ENCODE assay signal across 1 cellular context in the genomic region with DNA sequence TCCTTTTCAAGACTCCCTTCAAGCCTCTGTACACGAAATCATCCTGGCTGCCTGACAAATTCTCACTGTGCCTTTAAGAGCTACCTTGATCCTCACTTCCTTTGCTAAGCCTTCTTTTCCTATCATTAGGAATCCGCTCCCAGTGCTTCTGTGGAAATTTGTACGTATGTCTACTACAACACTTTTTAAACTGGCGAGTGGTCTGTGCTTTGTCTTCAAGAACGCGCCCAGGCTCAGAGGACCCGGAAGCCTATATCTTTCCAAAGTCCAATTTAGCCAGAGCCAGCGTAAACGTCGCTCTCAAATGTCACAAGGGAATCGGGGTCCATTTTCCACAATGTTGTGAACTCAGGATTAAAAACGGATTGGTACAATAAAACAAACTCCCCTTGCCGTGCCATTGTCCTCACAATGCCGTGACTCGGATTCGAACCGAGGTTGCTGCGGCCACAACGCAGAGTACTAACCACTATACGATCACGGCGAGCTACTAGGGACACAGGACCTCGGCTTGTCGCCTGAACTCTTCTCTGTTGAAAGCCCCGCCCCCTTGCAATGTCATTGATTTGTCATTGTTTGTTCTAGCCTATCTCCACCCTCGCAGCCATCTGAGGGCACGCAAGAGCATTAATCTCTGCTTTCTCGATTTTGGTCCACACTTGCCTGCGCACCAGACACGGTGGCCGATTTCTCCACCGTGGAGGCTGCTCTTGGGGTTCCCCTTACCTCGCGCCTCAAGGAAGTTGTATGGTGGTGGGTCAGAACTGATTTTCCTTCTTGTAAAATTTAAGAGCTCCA.
A peak's percentile ranks its signal among the peaks of the same experiment; 100 is the strongest.
TF ChIP-seq lines count a peak whose summit lies in the region.

No MANE protein-coding gene starts in this region.

TF ChIP-seq in Ishikawa, 13 proteins besides CTCF, POLR2A, EP300 and RAD21 (continued from another document):
- peak; percentile 17; the same call in 1 of the 2 replicates for TF ChIP-seq TAF1 (IDR thresholded peaks at IDR 0.05; ENCODE audit: low read depth)
- no peak for TF ChIP-seq EGR1 (IDR thresholded peaks at IDR 0.05)
- TF ChIP-seq CREB1 (IDR thresholded peaks at IDR 0.05; ENCODE audit: low read depth) = 0 out of 2 replicates have a peak, but pooled peaks have one; percentile 32
- TF ChIP-seq, protein P1, sequence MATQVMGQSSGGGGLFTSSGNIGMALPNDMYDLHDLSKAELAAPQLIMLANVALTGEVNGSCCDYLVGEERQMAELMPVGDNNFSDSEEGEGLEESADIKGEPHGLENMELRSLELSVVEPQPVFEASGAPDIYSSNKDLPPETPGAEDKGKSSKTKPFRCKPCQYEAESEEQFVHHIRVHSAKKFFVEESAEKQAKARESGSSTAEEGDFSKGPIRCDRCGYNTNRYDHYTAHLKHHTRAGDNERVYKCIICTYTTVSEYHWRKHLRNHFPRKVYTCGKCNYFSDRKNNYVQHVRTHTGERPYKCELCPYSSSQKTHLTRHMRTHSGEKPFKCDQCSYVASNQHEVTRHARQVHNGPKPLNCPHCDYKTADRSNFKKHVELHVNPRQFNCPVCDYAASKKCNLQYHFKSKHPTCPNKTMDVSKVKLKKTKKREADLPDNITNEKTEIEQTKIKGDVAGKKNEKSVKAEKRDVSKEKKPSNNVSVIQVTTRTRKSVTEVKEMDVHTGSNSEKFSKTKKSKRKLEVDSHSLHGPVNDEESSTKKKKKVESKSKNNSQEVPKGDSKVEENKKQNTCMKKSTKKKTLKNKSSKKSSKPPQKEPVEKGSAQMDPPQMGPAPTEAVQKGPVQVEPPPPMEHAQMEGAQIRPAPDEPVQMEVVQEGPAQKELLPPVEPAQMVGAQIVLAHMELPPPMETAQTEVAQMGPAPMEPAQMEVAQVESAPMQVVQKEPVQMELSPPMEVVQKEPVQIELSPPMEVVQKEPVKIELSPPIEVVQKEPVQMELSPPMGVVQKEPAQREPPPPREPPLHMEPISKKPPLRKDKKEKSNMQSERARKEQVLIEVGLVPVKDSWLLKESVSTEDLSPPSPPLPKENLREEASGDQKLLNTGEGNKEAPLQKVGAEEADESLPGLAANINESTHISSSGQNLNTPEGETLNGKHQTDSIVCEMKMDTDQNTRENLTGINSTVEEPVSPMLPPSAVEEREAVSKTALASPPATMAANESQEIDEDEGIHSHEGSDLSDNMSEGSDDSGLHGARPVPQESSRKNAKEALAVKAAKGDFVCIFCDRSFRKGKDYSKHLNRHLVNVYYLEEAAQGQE (IDR thresholded peaks at IDR 0.05; ENCODE audit: low read depth) = no peak
- no peak; the same call in 1 of the 2 replicates for TF ChIP-seq NFIC (IDR thresholded peaks at IDR 0.05)
- TF ChIP-seq YY1 (IDR thresholded peaks at IDR 0.05; ENCODE audit: low read depth) = no peak
- TF ChIP-seq CEBPB (IDR thresholded peaks at IDR 0.05) = no peak; the same call in 1 of the 2 replicates
- TF ChIP-seq, protein P2, sequence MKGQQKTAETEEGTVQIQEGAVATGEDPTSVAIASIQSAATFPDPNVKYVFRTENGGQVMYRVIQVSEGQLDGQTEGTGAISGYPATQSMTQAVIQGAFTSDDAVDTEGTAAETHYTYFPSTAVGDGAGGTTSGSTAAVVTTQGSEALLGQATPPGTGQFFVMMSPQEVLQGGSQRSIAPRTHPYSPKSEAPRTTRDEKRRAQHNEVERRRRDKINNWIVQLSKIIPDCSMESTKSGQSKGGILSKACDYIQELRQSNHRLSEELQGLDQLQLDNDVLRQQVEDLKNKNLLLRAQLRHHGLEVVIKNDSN (IDR thresholded peaks at IDR 0.05) = no peak
- 0 out of 2 replicates have a peak, but pooled peaks have one; percentile 51 for TF ChIP-seq FOXM1 (IDR thresholded peaks at IDR 0.05; ENCODE audit: borderline replicate concordance, low read depth)
- TF ChIP-seq TEAD4 (IDR thresholded peaks at IDR 0.05) = peak; percentile 94
- peak; percentile 36; the same call in 1 of the 2 replicates for TF ChIP-seq TCF12 (IDR thresholded peaks at IDR 0.05; ENCODE audit: low read depth)
- 0 out of 2 replicates have a peak, but pooled peaks have one; percentile 15 for TF ChIP-seq ZBTB7A (IDR thresholded peaks at IDR 0.05; ENCODE audit: low read depth)
